1 cellular context compared by ENCODE assay signal in genomic region chr12:111430418-111431353, GRCh38.
A peak's percentile ranks its signal among the peaks of the same experiment; 100 is the strongest.
TF ChIP-seq lines count a peak whose summit lies in the region.

No MANE protein-coding gene starts in this region.

TF ChIP-seq in K562, 482 proteins besides CTCF, POLR2A, EP300 and RAD21 (continued from another document):
- TF ChIP-seq E2F8 (IDR thresholded peaks at IDR 0.05; ENCODE audit: low read depth, partially characterized antibody) = no peak
- TF ChIP-seq CEBPG (CRISPR knock-in tag; IDR thresholded peaks at IDR 0.05) = no peak
- no peak for TF ChIP-seq CEBPG (tag; conservative IDR thresholded peaks at IDR 0.05 in 1 of 2, IDR thresholded peaks at IDR 0.05 in 1 of 2)
- TF ChIP-seq ZC3H8 (IDR thresholded peaks at IDR 0.05) = no peak
- TF ChIP-seq TCF7 (IDR thresholded peaks at IDR 0.05; ENCODE audit: borderline replicate concordance) = no peak
- no peak for TF ChIP-seq ASH1L (IDR thresholded peaks at IDR 0.05; ENCODE audit: borderline replicate concordance, low read depth, partially characterized antibody)
- TF ChIP-seq XRCC4 (IDR thresholded peaks at IDR 0.05; ENCODE audit: extremely low read depth, insufficient read depth, insufficient read length) = no peak
- no peak for TF ChIP-seq DLX4 (CRISPR knock-in tag; IDR thresholded peaks at IDR 0.05)
- TF ChIP-seq PKNOX1 (IDR thresholded peaks at IDR 0.05) = no peak
- no peak for TF ChIP-seq HOXB6 (CRISPR knock-in tag; IDR thresholded peaks at IDR 0.05; ENCODE audit: borderline replicate concordance)
- TF ChIP-seq RUNX1 (IDR thresholded peaks at IDR 0.05; ENCODE audit: low read depth) = no peak
- no peak for TF ChIP-seq CLOCK (CRISPR knock-in tag; IDR thresholded peaks at IDR 0.05; ENCODE audit: borderline replicate concordance)
- peak; percentile 36 for TF ChIP-seq RBM25 (IDR thresholded peaks at IDR 0.05; ENCODE audit: low read depth, low read length, severe bottlenecking)
- TF ChIP-seq HINFP (tag; conservative IDR thresholded peaks at IDR 0.05; ENCODE audit: low read depth) = no peak
- peak; percentile 27; the same call in 1 of the 2 replicates for TF ChIP-seq SUPT5H (IDR thresholded peaks at IDR 0.05)
- no peak for TF ChIP-seq ZBTB5 (IDR thresholded peaks at IDR 0.05)
- no peak for TF ChIP-seq ZBTB11 (CRISPR knock-in tag; IDR thresholded peaks at IDR 0.05)
- no peak for TF ChIP-seq HCFC1 (IDR thresholded peaks at IDR 0.05; ENCODE audit: low read depth, low read length)
- no peak for TF ChIP-seq ZNF778 (CRISPR knock-in tag; IDR thresholded peaks at IDR 0.05)
- 0 out of 2 replicates have a peak, but pooled peaks have one; percentile 15 for TF ChIP-seq NFIC (IDR thresholded peaks at IDR 0.05)
- no peak for TF ChIP-seq HNRNPUL1 (IDR thresholded peaks at IDR 0.05; ENCODE audit: low read length)
- TF ChIP-seq TAF15 (IDR thresholded peaks at IDR 0.05; ENCODE audit: low read depth, low read length) = no peak
- no peak for TF ChIP-seq ZNF507 (tag; conservative IDR thresholded peaks at IDR 0.05)
- no peak for TF ChIP-seq CBX8 (IDR thresholded peaks at IDR 0.05; ENCODE audit: borderline replicate concordance, extremely low read depth, low read depth, low read length, poor library complexity, severe bottlenecking)
- TF ChIP-seq ZFP36 (IDR thresholded peaks at IDR 0.05; ENCODE audit: low read depth, low read length, partially characterized antibody) = peak; percentile 74
- no peak for TF ChIP-seq NCOA4 (IDR thresholded peaks at IDR 0.05; ENCODE audit: partially characterized antibody)
- peak; percentile 56; the same call in 1 of the 2 replicates for TF ChIP-seq SMARCA5 (IDR thresholded peaks at IDR 0.05)
- 0 out of 2 replicates have a peak, but pooled peaks have one; percentile 20 for TF ChIP-seq POLR2G (IDR thresholded peaks at IDR 0.05; ENCODE audit: low read depth, low read length)
- TF ChIP-seq XRCC3 (IDR thresholded peaks at IDR 0.05) = no peak
